13 cellular contexts compared by ENCODE assay signal in the genomic region with DNA sequence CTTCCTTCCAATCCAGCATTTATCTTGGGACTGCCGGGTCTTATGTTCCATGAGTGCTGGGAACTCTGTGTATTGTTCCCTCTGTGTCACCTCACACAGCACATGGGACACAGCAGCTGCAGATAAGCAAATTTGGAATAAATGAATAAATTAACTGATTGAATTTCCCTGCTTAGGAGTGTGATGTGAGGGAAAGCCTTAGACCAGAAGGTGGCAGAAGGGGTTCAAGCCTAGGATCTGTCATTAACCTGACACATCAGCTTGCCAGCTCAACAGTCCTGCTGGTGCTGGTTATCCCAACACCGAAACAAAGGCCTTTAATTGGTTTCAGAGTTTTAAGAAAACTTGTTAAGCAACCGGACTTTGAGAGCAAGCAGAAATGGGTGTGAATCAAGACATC.
DNase-seq lines count a peak whose midpoint lies in the region; ATAC-seq and TF ChIP-seq lines count a peak whose summit lies in the region.
"Had no signal": no experiment of that assay in that cellular context is flagged by ENCODE, and none has a peak within 500 bp of the region (broad histone marks: within the 10 kb centered on the region; RNA-seq: fewer than 3 reads in every experiment).

No MANE protein-coding gene starts in this region.

- CTCF ChIA-PET in activated naive CD4-positive, alpha-beta T cell treated with anti-CD3 and anti-CD28 coated beads for 36 hours (lab: Charles Lee) = interaction anchor here (0.6 kb wide), 1 partner anchor 568 kb away, joined by 3 read pairs; no protein-coding TSS in a partner anchor

- intact Hi-C loops in natural killer cell (cut with micrococcal nuclease) = no loop called here
- intact Hi-C loops in right cardiac atrium (cut with DNase I) = loop anchor here in 3 of 4 donors (5.0 to 10.0 kb wide), 4 partner anchors 211 to 808 kb away; no protein-coding TSS in a partner anchor
- intact Hi-C loops in activated naive CD4-positive, alpha-beta T cell treated with anti-CD3 and anti-CD28 coated beads for 36 hours (cut with micrococcal nuclease) = loop anchor here (10.0 kb wide), 1 partner anchor 811 kb away; no protein-coding TSS in a partner anchor

- no peak overlapping the region for H3K27ac Mint-ChIP-seq in natural killer cell
- no peak overlapping the region for H3K27ac Mint-ChIP-seq in natural killer cell treated with Interleukin-12 subunit alpha and Interleukin-12 subunit beta and Interleukin-15 and Interleukin-18, amount 100 ng/mL, for 72 hours
- no peak overlapping the region for H3K27ac Mint-ChIP-seq in T-helper 17 cell
- H3K27ac Mint-ChIP-seq in type B pancreatic cell = no peak overlapping the region
- H3K27ac Mint-ChIP-seq in stimulated activated naive CD8-positive, alpha-beta T cell treated with anti-CD3 and anti-CD28 coated beads, Interleukin-15, amount 100 ng/mL, for 72 hours = no peak overlapping the region
- H3K27ac Mint-ChIP-seq in activated naive CD4-positive, alpha-beta T cell treated with anti-CD3 and anti-CD28 coated beads for 36 hours = no peak overlapping the region
- H3K27ac Mint-ChIP-seq: naive thymus-derived CD4-positive, alpha-beta T cell had no signal

- WGBS in right cardiac atrium = 48% methylated on average over 3 of the region's 3 CpGs

- peak in 2 of 3 donors; percentile 38 to 50 for ATAC-seq in natural killer cell
- no peak for ATAC-seq in natural killer cell treated with Interleukin-12 subunit alpha and Interleukin-12 subunit beta and Interleukin-15 and Interleukin-18, amount 100 ng/mL, for 72 hours
- peak; percentile 37 for ATAC-seq in T-helper 17 cell
- peak; percentile 63 to 83 for ATAC-seq in right cardiac atrium
- no peak for ATAC-seq in stimulated activated naive CD8-positive, alpha-beta T cell treated with anti-CD3 and anti-CD28 coated beads, Interleukin-15, amount 100 ng/mL, for 72 hours
- ATAC-seq in HG03432 (IDR thresholded peaks at IDR 0.05; ENCODE audit: unreplicated experiment) = no peak
- ATAC-seq: activated CD4-positive, CD25-positive, alpha-beta regulatory T cell treated with anti-CD3 and anti-CD28 coated beads, Interleukin-2, amount 50 U/mL, for 24 hours; naive thymus-derived CD4-positive, alpha-beta T cell had no signal

- H3K27me3 Mint-ChIP-seq in natural killer cell (ENCODE audit: low read depth in 2 of 2) (no peaks in the 10 kb centered on the region), T-helper 17 cell (no peaks in the 10 kb centered on the region), type B pancreatic cell (peaks cover 6% of the 10 kb centered on the region)
- H3K27me3 Mint-ChIP-seq in natural killer cell treated with Interleukin-12 subunit alpha and Interleukin-12 subunit beta and Interleukin-15 and Interleukin-18, amount 100 ng/mL, for 72 hours = peaks cover 2 to 8% of the 10 kb centered on the region in 2 donors
- H3K27me3 Mint-ChIP-seq in stimulated activated naive CD8-positive, alpha-beta T cell treated with anti-CD3 and anti-CD28 coated beads, Interleukin-15, amount 100 ng/mL, for 72 hours = no peaks in the 10 kb centered on the region
- H3K27me3 Mint-ChIP-seq in activated naive CD4-positive, alpha-beta T cell treated with anti-CD3 and anti-CD28 coated beads for 36 hours (ENCODE audit: low read depth) = no peaks in the 10 kb centered on the region

- no peak for TF ChIP-seq CTCF in natural killer cell (IDR thresholded peaks at IDR 0.05)
- TF ChIP-seq CTCF in type B pancreatic cell (conservative IDR thresholded peaks at IDR 0.05) = peak; percentile 53

- H3K4me1 Mint-ChIP-seq in natural killer cell (peaks cover 0 to 7% of the 10 kb centered on the region in 2 donors), T-helper 17 cell (peaks cover 26% of the 10 kb centered on the region), type B pancreatic cell (ENCODE audit: unreplicated experiment) (peaks cover 6% of the 10 kb centered on the region)
- peaks cover 0 to 2% of the 10 kb centered on the region in 2 donors for H3K4me1 Mint-ChIP-seq in natural killer cell treated with Interleukin-12 subunit alpha and Interleukin-12 subunit beta and Interleukin-15 and Interleukin-18, amount 100 ng/mL, for 72 hours (ENCODE audit: low read depth in 2 of 2)
- H3K4me1 Mint-ChIP-seq in stimulated activated naive CD8-positive, alpha-beta T cell treated with anti-CD3 and anti-CD28 coated beads, Interleukin-15, amount 100 ng/mL, for 72 hours = peaks cover 12% of the 10 kb centered on the region
- H3K4me1 Mint-ChIP-seq in activated naive CD4-positive, alpha-beta T cell treated with anti-CD3 and anti-CD28 coated beads for 36 hours (ENCODE audit: low read depth) = peaks cover 13% of the 10 kb centered on the region

- H3K9me3 Mint-ChIP-seq in natural killer cell = no peaks in the 10 kb centered on the region
- H3K9me3 Mint-ChIP-seq in natural killer cell treated with Interleukin-12 subunit alpha and Interleukin-12 subunit beta and Interleukin-15 and Interleukin-18, amount 100 ng/mL, for 72 hours = no peaks in the 10 kb centered on the region
- H3K9me3 Mint-ChIP-seq in type B pancreatic cell = no peaks in the 10 kb centered on the region
- H3K9me3 Mint-ChIP-seq in stimulated activated naive CD8-positive, alpha-beta T cell treated with anti-CD3 and anti-CD28 coated beads, Interleukin-15, amount 100 ng/mL, for 72 hours = no peaks in the 10 kb centered on the region
- H3K9me3 Mint-ChIP-seq in activated naive CD4-positive, alpha-beta T cell treated with anti-CD3 and anti-CD28 coated beads for 36 hours = no peaks in the 10 kb centered on the region

- H3K27me3 ChIP-seq in right cardiac atrium (ENCODE audit: control insufficient read depth, insufficient read depth) = no peaks in the 10 kb centered on the region
- H3K27me3 ChIP-seq: brain microvascular endothelial cell had no signal

- no peak overlapping the region for H3K4me3 ChIP-seq in right cardiac atrium (ENCODE audit: low read length)

- H3K27ac ChIP-seq in right cardiac atrium (ENCODE audit: low read length) = no peak overlapping the region
- H3K27ac ChIP-seq: brain microvascular endothelial cell had no signal

- H3K4me3 Mint-ChIP-seq in natural killer cell (no peak overlapping the region), T-helper 17 cell (no peak overlapping the region), type B pancreatic cell (no peak overlapping the region)
- H3K4me3 Mint-ChIP-seq in natural killer cell treated with Interleukin-12 subunit alpha and Interleukin-12 subunit beta and Interleukin-15 and Interleukin-18, amount 100 ng/mL, for 72 hours = no peak overlapping the region
- no peak overlapping the region for H3K4me3 Mint-ChIP-seq in stimulated activated naive CD8-positive, alpha-beta T cell treated with anti-CD3 and anti-CD28 coated beads, Interleukin-15, amount 100 ng/mL, for 72 hours
- no peak overlapping the region for H3K4me3 Mint-ChIP-seq in activated naive CD4-positive, alpha-beta T cell treated with anti-CD3 and anti-CD28 coated beads for 36 hours
- H3K4me3 Mint-ChIP-seq: naive thymus-derived CD4-positive, alpha-beta T cell had no signal

- H3K9me3 ChIP-seq in T-helper 17 cell (ENCODE audit: control insufficient read depth, low read length, poor library complexity, severe bottlenecking) = no peaks in the 10 kb centered on the region
- no peaks in the 10 kb centered on the region for H3K9me3 ChIP-seq in right cardiac atrium (ENCODE audit: control insufficient read depth, low read length)

- no peaks in the 10 kb centered on the region for H3K36me3 Mint-ChIP-seq in natural killer cell
- H3K36me3 Mint-ChIP-seq in natural killer cell treated with Interleukin-12 subunit alpha and Interleukin-12 subunit beta and Interleukin-15 and Interleukin-18, amount 100 ng/mL, for 72 hours = no peaks in the 10 kb centered on the region
- H3K36me3 Mint-ChIP-seq in T-helper 17 cell (ENCODE audit: low read depth) = peaks cover 3% of the 10 kb centered on the region
- no peaks in the 10 kb centered on the region for H3K36me3 Mint-ChIP-seq in type B pancreatic cell
- H3K36me3 Mint-ChIP-seq in activated naive CD4-positive, alpha-beta T cell treated with anti-CD3 and anti-CD28 coated beads for 36 hours (ENCODE audit: low read depth) = no peaks in the 10 kb centered on the region
- H3K36me3 Mint-ChIP-seq: naive thymus-derived CD4-positive, alpha-beta T cell had no signal

- DNase-seq in natural killer cell = no peak
- DNase-seq in natural killer cell treated with Interleukin-12 subunit alpha and Interleukin-12 subunit beta and Interleukin-15 and Interleukin-18, amount 100 ng/mL, for 72 hours (ENCODE audit: low spot score) = no peak
- DNase-seq in T-helper 17 cell = no peak
- DNase-seq in right cardiac atrium = no peak
- no peak for DNase-seq in type B pancreatic cell (ENCODE audit: extremely low spot score, unreplicated experiment)
- DNase-seq in stimulated activated naive CD8-positive, alpha-beta T cell treated with anti-CD3 and anti-CD28 coated beads, Interleukin-15, amount 100 ng/mL, for 72 hours = no peak
- no peak for DNase-seq in activated naive CD4-positive, alpha-beta T cell treated with anti-CD3 and anti-CD28 coated beads for 36 hours
- DNase-seq: brain microvascular endothelial cell; naive thymus-derived CD4-positive, alpha-beta T cell; NCI-H2029; SHP77 treated with DMSO at 0.1 percent for 48 hours had no signal

- no peaks in the 10 kb centered on the region for H3K4me1 ChIP-seq in right cardiac atrium (ENCODE audit: control insufficient read depth, insufficient read depth, low read length)

Comparison
In these comparisons a context has a peak if more than half of its experiments do, and no peak if none do; other contexts are left out.
1. ATAC-seq: peak in natural killer cell (2 of 3), T-helper 17 cell (single experiment) and right cardiac atrium (2 of 2); none in natural killer cell treated with Interleukin-12 subunit alpha and Interleukin-12 subunit beta and Interleukin-15 and Interleukin-18, amount 100 ng/mL, for 72 hours (0 of 2), stimulated activated naive CD8-positive, alpha-beta T cell treated with anti-CD3 and anti-CD28 coated beads, Interleukin-15, amount 100 ng/mL, for 72 hours (single experiment) and HG03432 (single experiment).